15 cellular contexts compared by ENCODE assay signal in genomic region chr3:42685363-42685881, GRCh38. TPM values are rescaled to one million over a fixed set of nuclear protein-coding genes. Genes with fewer than 3 reads are reported as not detected.
DNase-seq lines count a peak whose midpoint lies in the region; ATAC-seq, FAIRE-seq and TF ChIP-seq lines count a peak whose summit lies in the region.
"Had no signal": no experiment of that assay in that cellular context is flagged by ENCODE, and none has a peak within 500 bp of the region (broad histone marks: within the 10 kb centered on the region; RNA-seq: fewer than 3 reads in every experiment).

TSS of gene KLHL40 (plus strand) at chr3:42685537. CDS start at chr3:42685619, 82 bp downstream.

- H3K79me2 ChIP-seq in K562 (ENCODE audit: control insufficient read depth, insufficient read depth, low read length) = no peaks in the 10 kb centered on the region

- H3K4me1 Mint-ChIP-seq in activated CD4-positive, alpha-beta T cell treated with anti-CD3 and anti-CD28 coated beads, Interleukin-2, amount 10 ng/mL, durations not matched to agents 7 days and 5 days = peaks cover 2% of the 10 kb centered on the region
- peaks cover 7% of the 10 kb centered on the region for H3K4me1 Mint-ChIP-seq in activated CD4-positive, alpha-beta T cell treated with anti-CD3 and anti-CD28 coated beads for 36 hours
- H3K4me1 Mint-ChIP-seq in HFFc6 (ENCODE audit: low read depth) = peaks cover 29% of the 10 kb centered on the region

- WGBS in K562 (ENCODE audit: insufficient coverage, low coverage, missing lambda C conversion rate) = 19% methylated on average over 34 of the region's 34 CpGs

- H3K36me3 ChIP-seq in K562 (ENCODE audit: control insufficient read depth, insufficient read depth, low read length) = no peaks in the 10 kb centered on the region

- no peak within 1 kb of the TSS for H3K4me3 ChIP-seq in K562

- peaks cover 3 to 26% of the 10 kb centered on the region in 2 experiments; a peak in 3 of 5 replicates for H3K4me1 ChIP-seq in K562 (replicated peaks in 1 of 2; ENCODE audit: control insufficient read depth in 2 of 2, insufficient read depth in 2 of 2, low read length in 2 of 2)

- POLR2A ChIA-PET in activated CD4-positive, alpha-beta T cell treated with anti-CD3 and anti-CD28 coated beads, Interleukin-2, amount 10 ng/mL, durations not matched to agents 7 days and 5 days (lab: Charles Lee) = no interaction called here
- POLR2A ChIA-PET in activated CD4-positive, alpha-beta T cell treated with anti-CD3 and anti-CD28 coated beads for 36 hours (lab: Charles Lee) = no interaction called here
- POLR2A ChIA-PET in K562 (lab: Yijun Ruan, JAX) = interaction anchor here (0.5 to 1.3 kb wide), 4 partner anchors 15 to 257 kb away, joined by 3 to 4 read pairs (median 4); no protein-coding TSS in a partner anchor

- H2AFZ ChIP-seq in K562 (ENCODE audit: low read depth, low read length) = peak within 1 kb of the TSS; percentile 42; the same call in 1 of the 2 replicates

- TF ChIP-seq EP300 in K562 (IDR thresholded peaks at IDR 0.05; ENCODE audit: low read length) = no peak

- H3K27ac Mint-ChIP-seq in activated CD4-positive, alpha-beta T cell treated with anti-CD3 and anti-CD28 coated beads, Interleukin-2, amount 10 ng/mL, durations not matched to agents 7 days and 5 days = no peak within 1 kb of the TSS
- H3K27ac Mint-ChIP-seq in activated CD4-positive, alpha-beta T cell treated with anti-CD3 and anti-CD28 coated beads for 36 hours = no peak within 1 kb of the TSS
- H3K27ac Mint-ChIP-seq in HFFc6 = no peak within 1 kb of the TSS
- H3K27ac Mint-ChIP-seq: activated naive CD4-positive, alpha-beta T cell treated with anti-CD3 and anti-CD28 coated beads for 36 hours had no signal

- DNase-seq in activated CD4-positive, alpha-beta T cell treated with anti-CD3 and anti-CD28 coated beads, Interleukin-2, amount 10 ng/mL, durations not matched to agents 7 days and 5 days = no peak
- DNase-seq in activated CD4-positive, alpha-beta T cell treated with anti-CD3 and anti-CD28 coated beads for 36 hours = no peak
- DNase-seq in K562 (ENCODE audit: extremely low read depth in 1 of 4, low spot score in 3 of 4) = no peak
- peak; percentile 33 for DNase-seq in left kidney (ENCODE audit: low read depth, low spot score)
- DNase-seq in substantia nigra (lab: John Stamatoyannopoulos, UW) = no peak
- DNase-seq in HFFc6 = no peak
- DNase-seq in GF-D8 (lab: John Stamatoyannopoulos, UW) = no peak
- DNase-seq in NCI-H146 (lab: John Stamatoyannopoulos, UW) = no peak
- DNase-seq: activated CD4-positive, CD25-positive, alpha-beta regulatory T cell treated with anti-CD3 and anti-CD28 coated beads, Interleukin-2, amount 50 U/mL, for 72 hours; activated naive CD4-positive, alpha-beta T cell treated with anti-CD3 and anti-CD28 coated beads for 36 hours; DND-41; effector CD4-positive, alpha-beta T cell; hypothalamus; NCI-H526 treated with DMSO at 0.1 percent for 48 hours; stimulated activated CD4-positive, alpha-beta T cell treated with anti-CD3 and anti-CD28 coated beads, Interleukin-12 subunit alpha, Interleukin-12 subunit beta, amount 100 ng/mL, for 4 hours had no signal

- H3K36me3 Mint-ChIP-seq in activated CD4-positive, alpha-beta T cell treated with anti-CD3 and anti-CD28 coated beads, Interleukin-2, amount 10 ng/mL, durations not matched to agents 7 days and 5 days (ENCODE audit: low read depth) = no peaks in the 10 kb centered on the region
- no peaks in the 10 kb centered on the region for H3K36me3 Mint-ChIP-seq in activated CD4-positive, alpha-beta T cell treated with anti-CD3 and anti-CD28 coated beads for 36 hours (ENCODE audit: low read depth)
- no peaks in the 10 kb centered on the region for H3K36me3 Mint-ChIP-seq in HFFc6 (ENCODE audit: low read depth)

- TF ChIP-seq CTCF in K562 (IDR thresholded peaks at IDR 0.05 in 2 of 3, conservative IDR thresholded peaks at IDR 0.05 in 1 of 3; ENCODE audit: insufficient read depth in 2 of 3, low read depth in 1 of 3, low read length in 3 of 3) (no peak), HFFc6 (IDR thresholded peaks at IDR 0.05) (no peak)

- H3K9me1 ChIP-seq in K562 (ENCODE audit: control insufficient read depth, insufficient read depth, low read length) = peaks cover 5% of the 10 kb centered on the region

- intact Hi-C loops in activated CD4-positive, alpha-beta T cell treated with anti-CD3 and anti-CD28 coated beads for 36 hours (cut with DNase I, micrococcal nuclease) = loop anchor here in 1 of 2 experiments (2.0 kb wide), 1 partner anchor 47 kb away; no protein-coding TSS in a partner anchor
- intact Hi-C loops in K562 (cut with micrococcal nuclease) = no loop called here

- TF ChIP-seq RAD21 in K562 (CRISPR knock-in tag; conservative IDR thresholded peaks at IDR 0.05 in 1 of 2, IDR thresholded peaks at IDR 0.05 in 1 of 2) = no peak

- H3K4me2 ChIP-seq in K562 (ENCODE audit: insufficient read depth, low read length) = no peak within 1 kb of the TSS

- CTCF ChIA-PET in activated CD4-positive, alpha-beta T cell treated with anti-CD3 and anti-CD28 coated beads, Interleukin-2, amount 10 ng/mL, durations not matched to agents 7 days and 5 days (lab: Charles Lee) = interaction anchor here (0.9 to 1.8 kb wide), 3 partner anchors 12 to 59 kb away, joined by 4 to 6 read pairs (median 5); no protein-coding TSS in a partner anchor
- CTCF ChIA-PET in activated CD4-positive, alpha-beta T cell treated with anti-CD3 and anti-CD28 coated beads for 36 hours (lab: Charles Lee) = no interaction called here
- CTCF ChIA-PET in K562 (lab: Yijun Ruan, JAX; ENCODE audit: low intra/inter-chr PET ratio) = no interaction called here

- no peak within 1 kb of the TSS for H3K27ac ChIP-seq in K562 (ENCODE audit: extremely low read depth, low read depth, low read length)
- H3K27ac ChIP-seq in substantia nigra (ENCODE audit: low read depth, low read length, poor library complexity, severe bottlenecking) = peak within 1 kb of the TSS; percentile 77

- no peak for TF ChIP-seq POLR2A in K562 (conservative IDR thresholded peaks at IDR 0.05)

- H3K9me3 ChIP-seq in K562 (replicated peaks; ENCODE audit: control insufficient read depth, insufficient read depth, low read depth, low read length) = no peaks in the 10 kb centered on the region

- peaks cover 35 to 68% of the 10 kb centered on the region in 2 experiments for H3K27me3 ChIP-seq in K562 (ENCODE audit: control insufficient read depth in 2 of 2, insufficient read depth in 2 of 2, low read length in 2 of 2)

- no peak for FAIRE-seq in K562 (lab: Jason Lieb, UNC)

- in situ Hi-C loops in K562 (cut with MboI) = no loop called here

- peak within 1 kb of the TSS in 1 of 2 experiments; percentile 38; a peak in 1 of 4 replicates for H3K9ac ChIP-seq in K562 (ENCODE audit: insufficient read depth in 1 of 2, low read depth in 2 of 2, low read length in 2 of 2)

- no peaks in the 10 kb centered on the region for H3K9me3 Mint-ChIP-seq in activated CD4-positive, alpha-beta T cell treated with anti-CD3 and anti-CD28 coated beads, Interleukin-2, amount 10 ng/mL, durations not matched to agents 7 days and 5 days
- no peaks in the 10 kb centered on the region for H3K9me3 Mint-ChIP-seq in activated CD4-positive, alpha-beta T cell treated with anti-CD3 and anti-CD28 coated beads for 36 hours (ENCODE audit: low read depth)
- H3K9me3 Mint-ChIP-seq in HFFc6 = no peaks in the 10 kb centered on the region
- H3K9me3 Mint-ChIP-seq: activated naive CD4-positive, alpha-beta T cell treated with anti-CD3 and anti-CD28 coated beads for 36 hours had no signal

- H3K27me3 Mint-ChIP-seq in activated CD4-positive, alpha-beta T cell treated with anti-CD3 and anti-CD28 coated beads, Interleukin-2, amount 10 ng/mL, durations not matched to agents 7 days and 5 days = peaks cover 17% of the 10 kb centered on the region
- peaks cover 25% of the 10 kb centered on the region for H3K27me3 Mint-ChIP-seq in activated CD4-positive, alpha-beta T cell treated with anti-CD3 and anti-CD28 coated beads for 36 hours
- H3K27me3 Mint-ChIP-seq in HFFc6 (ENCODE audit: insufficient read depth) = peaks cover 29% of the 10 kb centered on the region

- ATAC-seq in activated CD4-positive, alpha-beta T cell treated with anti-CD3 and anti-CD28 coated beads for 36 hours = no peak
- ATAC-seq in K562 = no peak

- H4K20me1 ChIP-seq in K562 (replicated peaks; ENCODE audit: control insufficient read depth, insufficient read depth, low read length) = 0 out of 2 replicates have a peak, but pooled peaks cover 6% of the 10 kb centered on the region

- H3K4me3 Mint-ChIP-seq in activated CD4-positive, alpha-beta T cell treated with anti-CD3 and anti-CD28 coated beads, Interleukin-2, amount 10 ng/mL, durations not matched to agents 7 days and 5 days = peak within 1 kb of the TSS; percentile 18
- no peak within 1 kb of the TSS for H3K4me3 Mint-ChIP-seq in activated CD4-positive, alpha-beta T cell treated with anti-CD3 and anti-CD28 coated beads for 36 hours
- H3K4me3 Mint-ChIP-seq in HFFc6 = no peak within 1 kb of the TSS
- H3K4me3 Mint-ChIP-seq: activated naive CD4-positive, alpha-beta T cell treated with anti-CD3 and anti-CD28 coated beads for 36 hours had no signal

- no TSS peak for BruUV-seq in K562 (replicated peaks; lab: Mats Ljungman, UMichigan)

TF ChIP-seq in K562, 482 proteins besides CTCF, POLR2A, EP300 and RAD21:
- TF ChIP-seq ZNF695 (CRISPR knock-in tag; IDR thresholded peaks at IDR 0.05) = no peak
- TF ChIP-seq MCM3 (IDR thresholded peaks at IDR 0.05) = no peak

RNA-seq across cellular contexts. Expression of gene KLHL40, which starts in this region (rescaled TPM):
- total RNA-seq in activated CD4-positive, alpha-beta T cell treated with anti-CD3 and anti-CD28 coated beads, Interleukin-2, amount 10 ng/mL, durations not matched to agents 7 days and 5 days = not detected
- not detected for total RNA-seq in activated CD4-positive, alpha-beta T cell treated with anti-CD3 and anti-CD28 coated beads for 36 hours
- not detected in 2 replicates for total RNA-seq in K562 (2011; cell fraction: chromatin; rRNA removed; ENCODE audit: low replicate concordance)
- not detected in 2 replicates for total RNA-seq in K562 (2011; cell fraction: nucleolus; rRNA removed)
- not detected in 2 replicates for total RNA-seq in K562 (2011; cell fraction: nucleoplasm; rRNA removed)
- not detected in 2 replicates for total RNA-seq in K562 (2014; rRNA removed)
- total RNA-seq in K562 (2014; rRNA removed; fragmentation: Illumina TruSeq; extraction: Trizol) = not detected in 2 replicates
- total RNA-seq in K562 (2015; rRNA removed; fragmentation: Illumina TruSeq; extraction: Trizol) = not detected in 2 replicates
- not detected in 2 replicates for total RNA-seq in K562 (2021)
- not detected in 2 replicates for polyA plus RNA-seq in K562 (2011; rRNA removed)
- polyA plus RNA-seq in K562 (2011; cell fraction: cytosol; rRNA removed) = not detected in 2 replicates
- not detected in 2 replicates for polyA plus RNA-seq in K562 (2011; cell fraction: nucleus; rRNA removed)
- polyA plus RNA-seq in K562 (2012) = not detected in 2 replicates
- not detected in 2 replicates for polyA plus RNA-seq in K562 (2014; fragmentation: Illumina TruSeq; extraction: Trizol)
- not detected for polyA plus RNA-seq in K562 (2014; fragmentation: Nextera tagmentation; extraction: Ambion mirVana)
- polyA plus RNA-seq in K562 (2014; rRNA removed) = not detected in 2 replicates
- polyA minus RNA-seq in K562 (2011; rRNA and poly(A)+ RNA removed) = not detected in 2 replicates
- not detected in 2 replicates for polyA minus RNA-seq in K562 (2011; cell fraction: cytosol; rRNA and poly(A)+ RNA removed)
- polyA minus RNA-seq in K562 (2011; cell fraction: nucleus; rRNA and poly(A)+ RNA removed) = not detected in 2 replicates
- total RNA-seq in HFFc6 (2021; fragmentation: NEBNext Ultra II Directional; extraction: Animal tissue kit (Norgen Biotek cat#: 25700)) = not detected
- total RNA-seq: activated naive CD4-positive, alpha-beta T cell treated with anti-CD3 and anti-CD28 coated beads for 36 hours had no signal
